ENCODE assay signal across 29 cellular contexts in the genomic region with DNA sequence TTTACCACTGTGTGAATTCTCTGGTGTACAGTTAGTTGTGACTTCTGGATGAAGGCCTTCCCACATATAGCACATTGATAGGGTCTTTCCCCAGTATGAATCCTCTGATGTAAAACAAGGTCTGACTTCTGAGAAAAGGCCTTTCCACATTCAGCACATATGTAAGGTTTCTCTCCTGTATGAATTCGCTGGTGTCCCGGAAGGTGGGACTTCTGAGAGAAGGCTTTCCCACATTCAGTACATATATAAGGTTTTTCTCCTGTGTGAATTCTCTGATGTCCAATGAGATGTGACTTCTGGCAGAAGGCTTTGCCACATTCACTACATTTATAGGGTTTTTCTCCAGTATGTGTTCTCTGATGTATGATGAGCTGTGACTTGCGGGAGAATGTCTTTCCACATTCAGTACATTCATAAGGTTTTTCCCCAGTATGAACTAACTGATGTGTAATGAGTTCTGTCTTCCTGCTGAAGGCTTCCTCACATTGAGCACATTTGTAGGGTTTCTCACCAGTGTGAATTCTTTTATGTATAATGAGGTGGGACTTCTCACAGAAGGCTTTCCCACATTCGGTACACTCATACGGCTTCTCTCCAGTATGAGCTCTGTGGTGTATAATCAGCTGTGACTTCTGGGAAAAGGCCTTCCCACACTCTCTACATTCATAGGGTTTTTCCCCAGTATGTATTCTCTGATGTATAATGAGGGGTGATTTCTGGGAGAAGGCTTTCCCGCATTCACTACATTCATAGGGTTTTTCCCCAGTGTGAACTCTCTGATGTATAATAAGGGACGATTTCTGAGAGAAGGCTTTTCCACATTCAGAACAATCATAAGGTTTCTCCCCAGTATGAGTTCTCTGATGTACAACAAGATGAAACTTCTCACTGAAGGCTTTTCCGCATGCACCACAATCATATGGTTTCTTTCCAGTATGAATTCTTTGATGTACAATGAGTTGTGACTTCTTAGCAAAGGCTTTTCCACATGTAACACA. TPM values are rescaled to one million over a fixed set of nuclear protein-coding genes. Genes with fewer than 3 reads are reported as not detected.
DNase-seq lines count a peak whose midpoint lies in the region; ATAC-seq, FAIRE-seq and TF ChIP-seq lines count a peak whose summit lies in the region.
"Had no signal": no experiment of that assay in that cellular context is flagged by ENCODE, and none has a peak within 500 bp of the region (broad histone marks: within the 10 kb centered on the region; RNA-seq: fewer than 3 reads in every experiment).

No MANE protein-coding gene starts in this region.

- no peak overlapping the region for H3K4ac ChIP-seq in mesenchymal stem cell (ENCODE audit: low read depth in 1 of 2, low read length in 2 of 2)

- TF ChIP-seq CTCF in HEK293 (tag by site-specific recombination; IDR thresholded peaks at IDR 0.05) (no peak), K562 (IDR thresholded peaks at IDR 0.05 in 2 of 3, conservative IDR thresholded peaks at IDR 0.05 in 1 of 3; ENCODE audit: insufficient read depth in 2 of 3, low read depth in 1 of 3, low read length in 3 of 3) (no peak), foreskin keratinocyte (conservative IDR thresholded peaks at IDR 0.05) (no peak)

- H3K4me1 ChIP-seq in BLaER1, result no peaks in the 10 kb centered on the region
- H3K4me1 ChIP-seq in HEK293 (ENCODE audit: control insufficient read depth, insufficient read depth, low read length), result no peaks in the 10 kb centered on the region
- no peaks in the 10 kb centered on the region for H3K4me1 ChIP-seq in K562 (replicated peaks in 1 of 2; ENCODE audit: control insufficient read depth in 2 of 2, insufficient read depth in 2 of 2, low read length in 2 of 2)
- H3K4me1 ChIP-seq in mesenchymal stem cell (ENCODE audit: control insufficient read depth, insufficient read depth, low read depth, low read length), result no peaks in the 10 kb centered on the region
- no peaks in the 10 kb centered on the region for H3K4me1 ChIP-seq in foreskin keratinocyte
- H3K4me1 ChIP-seq: ascending aorta, upper lobe of left lung had no signal

- DNase-seq in K562 (ENCODE audit: extremely low read depth in 1 of 4, low spot score in 3 of 4), result no peak
- DNase-seq in mesenchymal stem cell, result peak; percentile 4
- DNase-seq in KG1 (lab: John Stamatoyannopoulos, UW), result no peak
- no peak for DNase-seq in foreskin keratinocyte
- no peak for DNase-seq in stimulated activated CD4-positive, alpha-beta T cell treated with anti-CD3 and anti-CD28 coated beads, Interleukin-2, amount 100 ng/mL, for 24 hours
- DNase-seq: activated gamma-delta T cell; activated naive CD8-positive, alpha-beta T cell treated with anti-CD3 and anti-CD28 coated beads, Interleukin-2, amount 10 ng/mL, durations not matched to agents 7 days and 5 days; activated T-cell treated with anti-CD3 and anti-CD28 coated beads, Interleukin-2, amount 50 U/mL, for 4 hours; DMS153; effector CD8-positive, alpha-beta T cell; glutamatergic neuron; left ventricle myocardium superior; SK-N-SH; stimulated activated CD4-positive, alpha-beta T cell treated with anti-CD3 and anti-CD28 coated beads, Interleukin-15, amount 100 ng/mL, for 24 hours; substantia nigra; T-helper 17 cell; upper lobe of left lung had no signal

- H3K9me3 ChIP-seq in BLaER1 (peaks cover 92% of the 10 kb centered on the region), HEK293 (ENCODE audit: control insufficient read depth, insufficient read depth, low read depth, low read length) (no peaks in the 10 kb centered on the region), K562 (replicated peaks; ENCODE audit: control insufficient read depth, insufficient read depth, low read depth, low read length) (peaks cover 29% of the 10 kb centered on the region), mesenchymal stem cell (ENCODE audit: control insufficient read depth, low read length) (peaks cover 100% of the 10 kb centered on the region)

- H3K14ac ChIP-seq in mesenchymal stem cell (ENCODE audit: low read length in 2 of 2), result no peak overlapping the region

- WGBS in K562 (ENCODE audit: insufficient coverage, low coverage, missing lambda C conversion rate), result 62% methylated on average over 8 of the region's 8 CpGs
- WGBS in mesenchymal stem cell, result 100% methylated on average over 2 of the region's 8 CpGs

- H3K4me2 ChIP-seq in BLaER1, result no peak overlapping the region
- no peak overlapping the region for H3K4me2 ChIP-seq in K562 (ENCODE audit: insufficient read depth, low read length)
- H3K4me2 ChIP-seq in mesenchymal stem cell (ENCODE audit: low read length, poor library complexity, severe bottlenecking), result no peak overlapping the region
- H3K4me2 ChIP-seq: SK-N-SH had no signal

- H3K4me3 ChIP-seq in BLaER1, result peak overlapping the region; percentile 13; the same call in 1 of the 2 replicates
- no peak overlapping the region for H3K4me3 ChIP-seq in HEK293 (ENCODE audit: low read depth, low read length)
- H3K4me3 ChIP-seq in K562, result no peak overlapping the region
- peak overlapping the region in 1 of 2 experiments; percentile 59 for H3K4me3 ChIP-seq in mesenchymal stem cell (ENCODE audit: insufficient read depth in 1 of 2, low read depth in 1 of 2, low read length in 2 of 2)
- H3K4me3 ChIP-seq: coronary artery, upper lobe of left lung had no signal

- H3K9me1 ChIP-seq in K562 (ENCODE audit: control insufficient read depth, insufficient read depth, low read length), result no peaks in the 10 kb centered on the region

- H3K27ac ChIP-seq in BLaER1 (no peak overlapping the region), HEK293 (ENCODE audit: extremely low read depth, low read depth, low read length) (no peak overlapping the region), K562 (ENCODE audit: extremely low read depth, low read depth, low read length) (no peak overlapping the region), mesenchymal stem cell (ENCODE audit: low read length, poor library complexity, severe bottlenecking) (no peak overlapping the region), foreskin keratinocyte (no peak overlapping the region)
- H3K27ac ChIP-seq: ascending aorta, coronary artery, HL-60, upper lobe of left lung had no signal

- no peaks in the 10 kb centered on the region for H3K27me3 ChIP-seq in BLaER1
- H3K27me3 ChIP-seq in K562 (ENCODE audit: control insufficient read depth in 2 of 2, insufficient read depth in 2 of 2, low read length in 2 of 2), result no peaks in the 10 kb centered on the region
- no peaks in the 10 kb centered on the region for H3K27me3 ChIP-seq in mesenchymal stem cell (ENCODE audit: control insufficient read depth in 1 of 2, insufficient read depth in 1 of 2, low read length in 2 of 2)
- no peaks in the 10 kb centered on the region for H3K27me3 ChIP-seq in foreskin keratinocyte
- H3K27me3 ChIP-seq: ascending aorta, upper lobe of left lung had no signal

- CTCF ChIA-PET in HEK293 (lab: Yijun Ruan, JAX) (interaction anchor here (0.5 to 1.2 kb wide), 4 partner anchors 15 to 585 kb away, joined by 3 to 4 read pairs (median 3); no protein-coding TSS in a partner anchor), K562 (lab: Yijun Ruan, JAX; ENCODE audit: low intra/inter-chr PET ratio) (no interaction called here)

- no peak overlapping the region for H3K9ac ChIP-seq in BLaER1
- H3K9ac ChIP-seq in K562 (ENCODE audit: insufficient read depth in 1 of 2, low read depth in 2 of 2, low read length in 2 of 2), result no peak overlapping the region
- H3K9ac ChIP-seq in mesenchymal stem cell (ENCODE audit: low read length), result no peak overlapping the region
- H3K9ac ChIP-seq: SK-N-SH had no signal

- no peak for TF ChIP-seq EP300 in K562 (IDR thresholded peaks at IDR 0.05; ENCODE audit: low read length)

- H4K20me1 ChIP-seq in BLaER1, result no peaks in the 10 kb centered on the region
- no peaks in the 10 kb centered on the region for H4K20me1 ChIP-seq in K562 (replicated peaks; ENCODE audit: control insufficient read depth, insufficient read depth, low read length)

- no peak overlapping the region for H3K23ac ChIP-seq in mesenchymal stem cell (ENCODE audit: low read length in 2 of 2)

- TF ChIP-seq POLR2A in K562 (conservative IDR thresholded peaks at IDR 0.05), result no peak

- H3K18ac ChIP-seq in mesenchymal stem cell (ENCODE audit: low read depth in 1 of 2, low read length in 2 of 2), result no peak overlapping the region

- intact Hi-C loops in K562 (cut with micrococcal nuclease), result no loop called here

- H2AFZ ChIP-seq in K562 (ENCODE audit: low read depth, low read length) (no peak overlapping the region), mesenchymal stem cell (ENCODE audit: low read depth, low read length) (no peak overlapping the region)

- H3K36me3 ChIP-seq in BLaER1 (no peaks in the 10 kb centered on the region), HEK293 (ENCODE audit: control insufficient read depth in 2 of 2, insufficient read depth in 1 of 2, low read length in 2 of 2) (peaks cover 0 to 39% of the 10 kb centered on the region in 2 experiments; a peak in 1 of 3 replicates), K562 (ENCODE audit: control insufficient read depth, insufficient read depth, low read length) (peaks cover 39% of the 10 kb centered on the region), mesenchymal stem cell (ENCODE audit: control insufficient read depth in 1 of 2, insufficient read depth in 2 of 2, low read depth in 1 of 2, low read length in 2 of 2) (peaks cover 3 to 42% of the 10 kb centered on the region in 2 experiments)

- no peak overlapping the region for H4K8ac ChIP-seq in mesenchymal stem cell (ENCODE audit: low read length)

- H2AK5ac ChIP-seq in mesenchymal stem cell (ENCODE audit: low read length, severe bottlenecking), result no peak overlapping the region

- POLR2A ChIA-PET in HEK293 (lab: Yijun Ruan, JAX) (interaction anchor here (1.0 kb wide), 1 partner anchor 9 kb away, joined by 3 read pairs; a partner anchor contains a TSS), K562 (lab: Yijun Ruan, JAX) (interaction anchor here (0.7 to 1.3 kb wide), 2 partner anchors 9 kb away, joined by 3 read pairs; a partner anchor contains a TSS)

- BruUV-seq in K562 (replicated peaks; lab: Mats Ljungman, UMichigan), result no TSS peak

- H2BK15ac ChIP-seq in mesenchymal stem cell (ENCODE audit: low read depth, poor library complexity, severe bottlenecking), result no peak overlapping the region

- TF ChIP-seq RAD21 in K562 (CRISPR knock-in tag; conservative IDR thresholded peaks at IDR 0.05 in 1 of 2, IDR thresholded peaks at IDR 0.05 in 1 of 2), result no peak

- no peaks in the 10 kb centered on the region for H3K79me1 ChIP-seq in mesenchymal stem cell (replicated peaks; ENCODE audit: low read length, poor library complexity, severe bottlenecking)

- H2BK5ac ChIP-seq in mesenchymal stem cell (ENCODE audit: low read depth, low read length, poor library complexity, severe bottlenecking), result no peak overlapping the region

- in situ Hi-C loops in K562 (cut with MboI), result no loop called here

- H4K91ac ChIP-seq in mesenchymal stem cell (ENCODE audit: low read length), result no peak overlapping the region

- H3K79me2 ChIP-seq in K562 (ENCODE audit: control insufficient read depth, insufficient read depth, low read length), result no peaks in the 10 kb centered on the region

- no peak for ATAC-seq in K562
- no peak for ATAC-seq in foreskin keratinocyte
- ATAC-seq: activated T-cell treated with anti-CD3 and anti-CD28 coated beads, Interleukin-2, amount 50 U/mL, for 4 hours; left ventricle myocardium superior; Right ventricle myocardium inferior; stimulated activated memory B cell treated with anti-CD40 and anti-IgM and Interleukin-4, amounts not matched to agents 10 μg/mL and 1 μg/mL and 100 μg/mL, for 72 hours; T-helper 17 cell had no signal

- no peak overlapping the region for H2BK120ac ChIP-seq in mesenchymal stem cell (ENCODE audit: low read depth, low read length)

- no peak overlapping the region for H2BK12ac ChIP-seq in mesenchymal stem cell (ENCODE audit: low read length in 2 of 2)

- no peak for FAIRE-seq in K562 (lab: Jason Lieb, UNC)
- FAIRE-seq: G401.6, islet of Langerhans had no signal

RNA-seq across cellular contexts. Expression of a gene that starts 9.1 kb away (rescaled TPM):
- total RNA-seq in K562 (2011; cell fraction: chromatin; rRNA removed; ENCODE audit: low replicate concordance), result 5.0 and 19.4 TPM in 2 replicates
- 2.3 and 5.0 TPM in 2 replicates for total RNA-seq in K562 (2011; cell fraction: nucleolus; rRNA removed)
- 6.9 and 7.0 TPM in 2 replicates for total RNA-seq in K562 (2011; cell fraction: nucleoplasm; rRNA removed)
- total RNA-seq in K562 (2014; rRNA removed) (7.7 and 8.2 TPM in 2 replicates), K562 (2014; rRNA removed; fragmentation: Illumina TruSeq; extraction: Trizol) (11.1 and 12.5 TPM in 2 replicates), K562 (2015; rRNA removed; fragmentation: Illumina TruSeq; extraction: Trizol) (11.2 and 11.9 TPM in 2 replicates), K562 (2021) (7.6 and 8.1 TPM in 2 replicates), foreskin keratinocyte (10.8 and 11.5 TPM in 2 replicates)
- polyA plus RNA-seq in K562 (2011; rRNA removed) (1.6 and 8.8 TPM in 2 replicates), K562 (2014; fragmentation: Illumina TruSeq; extraction: Trizol) (9.8 and 11.7 TPM in 2 replicates), K562 (2014; fragmentation: Nextera tagmentation; extraction: Ambion mirVana) (10 to 100 TPM in 1 of 2 experiments, 1 to 10 TPM in 1; 4.4 to 11.9 TPM), K562 (2014; rRNA removed) (13.2 and 14.2 TPM in 2 replicates), foreskin keratinocyte (4.3 and 5.1 TPM in 2 replicates)
- 0.71 and 1.1 TPM in 2 replicates for polyA plus RNA-seq in K562 (2011; cell fraction: cytosol; rRNA removed)
- 5.1 and 17.1 TPM in 2 replicates for polyA plus RNA-seq in K562 (2011; cell fraction: nucleus; rRNA removed)
- polyA plus RNA-seq in K562 (2012), result 5.6 and 11.5 TPM in 2 replicates
- polyA minus RNA-seq in K562 (2011; rRNA and poly(A)+ RNA removed), result 2.0 and 4.9 TPM in 2 replicates
- 1.3 TPM in 1 of 2 replicates, not detected in the other for polyA minus RNA-seq in K562 (2011; cell fraction: cytosol; rRNA and poly(A)+ RNA removed)
- polyA minus RNA-seq in K562 (2011; cell fraction: nucleus; rRNA and poly(A)+ RNA removed), result 4.4 and 8.5 TPM in 2 replicates
- 4.7 TPM for polyA plus RNA-seq in mesenchymal stem cell (2013, experiment 1 of 2)
- polyA plus RNA-seq in mesenchymal stem cell (2013, experiment 2 of 2), result 4.5 TPM

RNA-seq across cellular contexts. Expression of a gene that starts 49.4 kb away (rescaled TPM):
- total RNA-seq in K562 (2011; cell fraction: chromatin; rRNA removed; ENCODE audit: low replicate concordance), result 0.86 TPM in 1 of 2 replicates, not detected in the other
- 0.26 and 0.33 TPM in 2 replicates for total RNA-seq in K562 (2011; cell fraction: nucleolus; rRNA removed)
- total RNA-seq in K562 (2011; cell fraction: nucleoplasm; rRNA removed), result not detected in 2 replicates
- 0.24 TPM in 1 of 2 replicates, not detected in the other for total RNA-seq in K562 (2014; rRNA removed)
- total RNA-seq in K562 (2014; rRNA removed; fragmentation: Illumina TruSeq; extraction: Trizol), result 0.16 TPM in 1 of 2 replicates, not detected in the other
- total RNA-seq in K562 (2015; rRNA removed; fragmentation: Illumina TruSeq; extraction: Trizol), result 0.22 TPM in 1 of 2 replicates, not detected in the other
- not detected in 2 replicates for total RNA-seq in K562 (2021)
- polyA plus RNA-seq in K562 (2011; rRNA removed), result 0.15 TPM in 1 of 2 replicates, not detected in the other
- polyA plus RNA-seq in K562 (2011; cell fraction: cytosol; rRNA removed), result 0.06 TPM in 1 of 2 replicates, not detected in the other
- 0.11 and 0.13 TPM in 2 replicates for polyA plus RNA-seq in K562 (2011; cell fraction: nucleus; rRNA removed)
- 0.21 and 0.43 TPM in 2 replicates for polyA plus RNA-seq in K562 (2012)
- 0.09 and 0.15 TPM in 2 replicates for polyA plus RNA-seq in K562 (2014; fragmentation: Illumina TruSeq; extraction: Trizol)
- not detected for polyA plus RNA-seq in K562 (2014; fragmentation: Nextera tagmentation; extraction: Ambion mirVana)
- not detected in 2 replicates for polyA plus RNA-seq in K562 (2014; rRNA removed)
- polyA minus RNA-seq in K562 (2011; rRNA and poly(A)+ RNA removed), result 0.33 TPM in 1 of 2 replicates, not detected in the other
- polyA minus RNA-seq in K562 (2011; cell fraction: cytosol; rRNA and poly(A)+ RNA removed), result not detected in 2 replicates
- polyA minus RNA-seq in K562 (2011; cell fraction: nucleus; rRNA and poly(A)+ RNA removed), result 0.13 and 0.56 TPM in 2 replicates
- 0.30 TPM for polyA plus RNA-seq in mesenchymal stem cell (2013, experiment 1 of 2)
- not detected for polyA plus RNA-seq in mesenchymal stem cell (2013, experiment 2 of 2)
- total RNA-seq in foreskin keratinocyte, result not detected in 2 replicates
- polyA plus RNA-seq in foreskin keratinocyte, result not detected in 2 replicates
- total RNA-seq: ascending aorta, cardiac septum, epithelial cell of proximal tubule, left ventricle myocardium superior, pulmonary artery endothelial cell, Right ventricle myocardium inferior had no signal
